27 cellular contexts compared by ENCODE assay signal in the genomic region with DNA sequence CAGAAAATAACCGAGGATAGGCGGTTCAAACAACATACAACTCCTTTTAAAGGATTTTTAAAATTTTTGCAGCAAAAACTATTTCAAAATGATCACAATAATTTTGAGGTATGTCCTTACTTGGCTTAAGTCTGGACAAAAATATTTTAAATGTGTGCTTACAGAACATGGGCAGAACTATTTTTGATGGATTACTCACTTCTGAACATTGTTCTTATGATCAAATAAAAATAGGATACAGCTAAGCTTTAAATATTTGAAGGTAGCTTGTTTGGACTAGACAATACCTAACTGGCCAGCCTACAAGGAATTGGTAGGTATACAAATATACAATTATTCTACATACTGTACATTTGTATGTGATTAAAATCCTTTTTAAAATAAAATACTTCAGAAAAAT.
"Had no signal": no experiment of that assay in that cellular context is flagged by ENCODE, and none has a peak within 500 bp of the region (broad histone marks: within the 10 kb centered on the region; RNA-seq: fewer than 3 reads in every experiment).

No MANE protein-coding gene starts in this region.

- DNase-seq: hypothalamus; immature natural killer cell; kidney; left colon; left lung; lower lobe of right lung; mammary epithelial cell; mesenchymal stem cell; naive thymus-derived CD4-positive, alpha-beta T cell; nucleus accumbens; right lobe of liver; stimulated activated CD4-positive, alpha-beta T cell treated with anti-CD3 and anti-CD28 coated beads, Interleukin-12 subunit alpha, Interleukin-12 subunit beta, amount 100 ng/mL, for 4 hours; stimulated activated CD4-positive, alpha-beta T cell treated with anti-CD3 and anti-CD28 coated beads, Interleukin-15, amount 100 ng/mL, for 24 hours; stimulated activated CD4-positive, alpha-beta T cell treated with anti-CD3 and anti-CD28 coated beads, Interleukin-2, amount 100 ng/mL, for 24 hours; stimulated activated CD4-positive, alpha-beta T cell treated with anti-CD3 and anti-CD28 coated beads, Interleukin-4, amount 100 ng/mL, for 1 hour; stimulated activated naive B cell treated with anti-CD40 and anti-IgM and Interleukin-4, amounts not matched to agents 10 μg/mL and 1 μg/mL and 100 μg/mL, for 72 hours; stimulated activated naive CD8-positive, alpha-beta T cell treated with anti-CD3 and anti-CD28 coated beads, Interleukin-15, Interleukin-2, amounts not matched to agents 100 U/mL and 50 U/mL, for 24 hours; stomach; testis; thyroid gland; transverse colon; upper lobe of left lung had no signal

- ATAC-seq: left colon; left lung; lower lobe of right lung; naive thymus-derived CD4-positive, alpha-beta T cell; natural killer cell treated with Interleukin-12 subunit alpha and Interleukin-12 subunit beta and Interleukin-15 and Interleukin-18, amount 100 ng/mL, for 72 hours; right lobe of liver; stimulated activated naive B cell treated with anti-CD40 and anti-IgM and Interleukin-4, amounts not matched to agents 10 μg/mL and 1 μg/mL and 100 μg/mL, for 72 hours; stimulated activated naive CD8-positive, alpha-beta T cell treated with anti-CD3 and anti-CD28 coated beads, Interleukin-15, Interleukin-2, amounts not matched to agents 100 U/mL and 50 U/mL, for 24 hours had no signal

- H3K27ac ChIP-seq: left lung, lower lobe of right lung, parathyroid adenoma, right atrium auricular region, right lobe of liver, skin epidermis, stomach, testis, thyroid gland, transverse colon, upper lobe of left lung, vagina had no signal

- H3K4me1 ChIP-seq: left lung, lower lobe of right lung, parathyroid adenoma, right atrium auricular region, stomach, testis, thyroid gland, transverse colon, upper lobe of left lung, vagina had no signal

- H3K27me3 ChIP-seq: left lung, right atrium auricular region, right lobe of liver, stomach, testis, thyroid gland, transverse colon, upper lobe of left lung, vagina had no signal

- H3K9ac ChIP-seq: parathyroid adenoma had no signal

- H3K4me3 ChIP-seq: left lung, lower lobe of right lung, right atrium auricular region, right lobe of liver, skin epidermis, stomach, testis, thyroid gland, transverse colon, upper lobe of left lung, vagina had no signal

- H3K9me3 ChIP-seq: left lung, lower lobe of right lung, right atrium auricular region, right lobe of liver, stomach, testis, thyroid gland, transverse colon, upper lobe of left lung, vagina had no signal
